ENCODE assay signal across 12 cellular contexts in genomic region chr10:61125560-61126250, GRCh38.
DNase-seq lines count a peak whose midpoint lies in the region; ATAC-seq, FAIRE-seq and TF ChIP-seq lines count a peak whose summit lies in the region.
"Had no signal": no experiment of that assay in that cellular context is flagged by ENCODE, and none has a peak within 500 bp of the region (broad histone marks: within the 10 kb centered on the region; RNA-seq: fewer than 3 reads in every experiment).

No MANE protein-coding gene starts in this region.

- no peaks in the 10 kb centered on the region for H3K9me3 ChIP-seq in small intestine (ENCODE audit: control insufficient read depth, low read depth)

- H3K36me3 ChIP-seq in small intestine (ENCODE audit: control insufficient read depth in 2 of 2, insufficient read depth in 2 of 2, low read length in 2 of 2) = no peaks in the 10 kb centered on the region

- no peaks in the 10 kb centered on the region for H3K27me3 ChIP-seq in small intestine (ENCODE audit: control insufficient read depth in 2 of 2, insufficient read depth in 2 of 2, low read length in 2 of 2)

- H3K27ac ChIP-seq in small intestine (ENCODE audit: low read depth in 1 of 2, low read length in 1 of 2) = no peak overlapping the region

- intact Hi-C loops in left colon (cut with DNase I, micrococcal nuclease) = no loop called here

- FAIRE-seq in small intestine (lab: Jason Lieb, UNC) = no peak

- no peaks in the 10 kb centered on the region for H3K4me1 ChIP-seq in small intestine (ENCODE audit: control insufficient read depth in 2 of 2, insufficient read depth in 1 of 2, low read depth in 1 of 2, low read length in 1 of 2)

- peak; percentile 74 for ATAC-seq in GM19397 (IDR thresholded peaks at IDR 0.05; ENCODE audit: unreplicated experiment)
- ATAC-seq in HG03045 (IDR thresholded peaks at IDR 0.05; ENCODE audit: unreplicated experiment) = peak; percentile 65
- ATAC-seq in left colon = no peak

- no peak for TF ChIP-seq CTCF in GM10266 (IDR thresholded peaks at IDR 0.05; ENCODE audit: control insufficient read depth, insufficient read depth, low read depth, missing control alignments)

- DNase-seq in GM10266 (ENCODE audit: extremely low spot score) (peak; percentile 10), NCI-H2171 treated with DMSO at 0.1 percent for 48 hours (lab: John Stamatoyannopoulos, UW) (peak; percentile 69), small intestine (no peak), left colon (no peak), superior temporal gyrus (ENCODE audit: extremely low spot score) (no peak)
- no peak for DNase-seq in stimulated activated CD4-positive, alpha-beta T cell treated with anti-CD3 and anti-CD28 coated beads, Interleukin-2, amount 100 ng/mL, for 48 hours
- DNase-seq: activated CD8-positive, alpha-beta memory T cell treated with anti-CD3 and anti-CD28 coated beads for 24 hours; CD4-positive, CD25-positive, alpha-beta regulatory T cell; effector memory CD4-positive, alpha-beta T cell; stimulated activated CD8-positive, alpha-beta memory T cell treated with anti-CD3 and anti-CD28 coated beads, Interleukin-4, amount 100 ng/mL, for 48 hours had no signal

- WGBS in small intestine, 3 donors = 36 to 51% (median 43%) methylated on average over 3 of the region's 3 CpGs

- H3K4me3 ChIP-seq in small intestine (ENCODE audit: low read depth in 1 of 2, low read length in 2 of 2) = no peak overlapping the region

Comparison
In these comparisons a context has a peak if more than half of its experiments do, and no peak if none do; other contexts are left out.
1. DNase-seq: peak in GM10266 (single experiment) and NCI-H2171 treated with DMSO at 0.1 percent for 48 hours (single experiment); none in small intestine (single experiment), stimulated activated CD4-positive, alpha-beta T cell treated with anti-CD3 and anti-CD28 coated beads, Interleukin-2, amount 100 ng/mL, for 48 hours (0 of 2), left colon (0 of 2) and superior temporal gyrus (single experiment).